ENCODE assay signal across 17 cellular contexts in genomic region chr9:137554349-137554748, GRCh38. TPM values are rescaled to one million over a fixed set of nuclear protein-coding genes. Genes with fewer than 3 reads are reported as not detected.
A peak's percentile ranks its signal among the peaks of the same experiment; 100 is the strongest.
DNase-seq lines count a peak whose midpoint lies in the region; ATAC-seq, FAIRE-seq and TF ChIP-seq lines count a peak whose summit lies in the region.
"Had no signal": no experiment of that assay in that cellular context is flagged by ENCODE, and none has a peak within 500 bp of the region (broad histone marks: within the 10 kb centered on the region; RNA-seq: fewer than 3 reads in every experiment).

No MANE protein-coding gene starts in this region.

- peaks cover 18% of the 10 kb centered on the region for H3K79me2 ChIP-seq in K562 (ENCODE audit: control insufficient read depth, insufficient read depth, low read length)
- H3K79me2 ChIP-seq in MM.1S (ENCODE audit: low read length) = peaks cover 12% of the 10 kb centered on the region

- H3K9me3 Mint-ChIP-seq in activated naive CD4-positive, alpha-beta T cell treated with anti-CD3 and anti-CD28 coated beads for 36 hours = no peaks in the 10 kb centered on the region
- H3K9me3 Mint-ChIP-seq in activated naive CD4-positive, alpha-beta T cell treated with anti-CD3 and anti-CD28 coated beads, Interleukin-2, amount 50 U/mL, for 72 hours = no peaks in the 10 kb centered on the region
- no peaks in the 10 kb centered on the region for H3K9me3 Mint-ChIP-seq in CD4-positive, alpha-beta T cell
- no peaks in the 10 kb centered on the region for H3K9me3 Mint-ChIP-seq in neural crest cell
- no peaks in the 10 kb centered on the region for H3K9me3 Mint-ChIP-seq in stimulated activated memory B cell treated with anti-CD40 and anti-IgM and Interleukin-4, amounts not matched to agents 10 μg/mL and 1 μg/mL and 100 μg/mL, for 72 hours

- POLR2A ChIA-PET in CD4-positive, alpha-beta T cell (lab: Charles Lee) = interaction anchor here (1.6 kb wide), 1 partner anchor 131 kb away, joined by 6 read pairs; the partner anchor contains the start of genes EXD3 and NOXA1
- POLR2A ChIA-PET in K562 (lab: Yijun Ruan, JAX) = interaction anchor here (1.0 kb wide), 1 partner anchor 12 kb away, joined by 4 read pairs; no protein-coding TSS in a partner anchor

- peaks cover 9% of the 10 kb centered on the region for H3K36me3 Mint-ChIP-seq in activated naive CD4-positive, alpha-beta T cell treated with anti-CD3 and anti-CD28 coated beads for 36 hours (ENCODE audit: low read depth)
- peaks cover under 1 to 7% of the 10 kb centered on the region in 2 donors for H3K36me3 Mint-ChIP-seq in activated naive CD4-positive, alpha-beta T cell treated with anti-CD3 and anti-CD28 coated beads, Interleukin-2, amount 50 U/mL, for 72 hours
- peaks cover 44% of the 10 kb centered on the region for H3K36me3 Mint-ChIP-seq in CD4-positive, alpha-beta T cell (ENCODE audit: low read depth)
- H3K36me3 Mint-ChIP-seq in neural crest cell (ENCODE audit: low read depth) = peaks cover 6% of the 10 kb centered on the region
- H3K36me3 Mint-ChIP-seq in stimulated activated memory B cell treated with anti-CD40 and anti-IgM and Interleukin-4, amounts not matched to agents 10 μg/mL and 1 μg/mL and 100 μg/mL, for 72 hours = peaks cover 30% of the 10 kb centered on the region

- H3K9ac ChIP-seq in K562 (ENCODE audit: insufficient read depth in 1 of 2, low read depth in 2 of 2, low read length in 2 of 2) (no peak overlapping the region), MM.1S (ENCODE audit: low read length) (no peak overlapping the region)
- H3K9ac ChIP-seq: GM23248 had no signal

- H3K27me3 ChIP-seq in CD4-positive, alpha-beta T cell (ENCODE audit: control insufficient read depth, insufficient read depth, low read length) = no peaks in the 10 kb centered on the region
- no peaks in the 10 kb centered on the region for H3K27me3 ChIP-seq in K562 (ENCODE audit: control insufficient read depth in 2 of 2, insufficient read depth in 2 of 2, low read length in 2 of 2)
- H3K27me3 ChIP-seq in MM.1S (replicated peaks; ENCODE audit: insufficient read depth, low read length) = no peaks in the 10 kb centered on the region
- H3K27me3 ChIP-seq: BE2C had no signal

- no peak overlapping the region for H3K4me2 ChIP-seq in K562 (ENCODE audit: insufficient read depth, low read length)
- no peak overlapping the region for H3K4me2 ChIP-seq in MM.1S (ENCODE audit: low read depth, low read length)

- WGBS in K562 (ENCODE audit: insufficient coverage, low coverage, missing lambda C conversion rate) = 70% methylated on average over 1 of the region's 1 CpG

- peak overlapping the region; percentile 36 for H3K27ac Mint-ChIP-seq in activated naive CD4-positive, alpha-beta T cell treated with anti-CD3 and anti-CD28 coated beads for 36 hours
- no peak overlapping the region for H3K27ac Mint-ChIP-seq in activated naive CD4-positive, alpha-beta T cell treated with anti-CD3 and anti-CD28 coated beads, Interleukin-2, amount 50 U/mL, for 72 hours
- H3K27ac Mint-ChIP-seq in CD4-positive, alpha-beta T cell = peak overlapping the region; percentile 42
- H3K27ac Mint-ChIP-seq in neural crest cell (ENCODE audit: unreplicated experiment) = no peak overlapping the region
- no peak overlapping the region for H3K27ac Mint-ChIP-seq in stimulated activated memory B cell treated with anti-CD40 and anti-IgM and Interleukin-4, amounts not matched to agents 10 μg/mL and 1 μg/mL and 100 μg/mL, for 72 hours

- H3K9me1 ChIP-seq in K562 (ENCODE audit: control insufficient read depth, insufficient read depth, low read length) = no peaks in the 10 kb centered on the region

- intact Hi-C loops in activated naive CD4-positive, alpha-beta T cell treated with anti-CD3 and anti-CD28 coated beads for 36 hours (cut with micrococcal nuclease) = no loop called here
- intact Hi-C loops in CD4-positive, alpha-beta T cell (cut with DNase I, micrococcal nuclease) = no loop called here
- intact Hi-C loops in K562 (cut with micrococcal nuclease) = loop anchor here (10.0 kb wide), 1 partner anchor 120 kb away; no protein-coding TSS in a partner anchor

- in situ Hi-C loops in K562 (cut with MboI) = no loop called here

- TF ChIP-seq RAD21 in K562 (CRISPR knock-in tag; conservative IDR thresholded peaks at IDR 0.05 in 1 of 2, IDR thresholded peaks at IDR 0.05 in 1 of 2) = no peak

- H3K27ac ChIP-seq in CD4-positive, alpha-beta T cell (ENCODE audit: low read depth, low read length) = no peak overlapping the region
- peak overlapping the region; percentile 19; the same call in 1 of the 3 replicates for H3K27ac ChIP-seq in K562 (ENCODE audit: extremely low read depth, low read depth, low read length)
- no peak overlapping the region for H3K27ac ChIP-seq in MM.1S (ENCODE audit: low read length)
- H3K27ac ChIP-seq: GM23248 had no signal

- no peaks in the 10 kb centered on the region for H3K9me3 ChIP-seq in CD4-positive, alpha-beta T cell (ENCODE audit: control insufficient read depth, low read length)
- H3K9me3 ChIP-seq in K562 (replicated peaks; ENCODE audit: control insufficient read depth, insufficient read depth, low read depth, low read length) = no peaks in the 10 kb centered on the region
- H3K9me3 ChIP-seq in MM.1S (replicated peaks; ENCODE audit: insufficient read depth, low read length) = no peaks in the 10 kb centered on the region
- H3K9me3 ChIP-seq: BE2C had no signal

- CTCF ChIA-PET in activated naive CD4-positive, alpha-beta T cell treated with anti-CD3 and anti-CD28 coated beads for 36 hours (lab: Charles Lee) = no interaction called here
- CTCF ChIA-PET in CD4-positive, alpha-beta T cell (lab: Charles Lee) = no interaction called here
- CTCF ChIA-PET in K562 (lab: Yijun Ruan, JAX; ENCODE audit: low intra/inter-chr PET ratio) = interaction anchor here (1.0 kb wide), 1 partner anchor 28 kb away, joined by 3 read pairs; no protein-coding TSS in a partner anchor

- no peak for FAIRE-seq in K562 (lab: Jason Lieb, UNC)
- FAIRE-seq: A204.1, GM12878, GM18507 had no signal

- BruUV-seq in K562 (replicated peaks; lab: Mats Ljungman, UMichigan) = no TSS peak

- H3K27me3 Mint-ChIP-seq in activated naive CD4-positive, alpha-beta T cell treated with anti-CD3 and anti-CD28 coated beads for 36 hours (ENCODE audit: low read depth) = no peaks in the 10 kb centered on the region
- no peaks in the 10 kb centered on the region for H3K27me3 Mint-ChIP-seq in CD4-positive, alpha-beta T cell
- H3K27me3 Mint-ChIP-seq in neural crest cell (ENCODE audit: low read depth) = peaks cover 4% of the 10 kb centered on the region
- H3K27me3 Mint-ChIP-seq in stimulated activated memory B cell treated with anti-CD40 and anti-IgM and Interleukin-4, amounts not matched to agents 10 μg/mL and 1 μg/mL and 100 μg/mL, for 72 hours = no peaks in the 10 kb centered on the region

- TF ChIP-seq EP300 in K562 (IDR thresholded peaks at IDR 0.05; ENCODE audit: low read length) = no peak

- H2AFZ ChIP-seq in K562 (ENCODE audit: low read depth, low read length) (no peak overlapping the region), MM.1S (ENCODE audit: low read length) (no peak overlapping the region)
- H2AFZ ChIP-seq: GM23248 had no signal

- H3K4me3 Mint-ChIP-seq in activated naive CD4-positive, alpha-beta T cell treated with anti-CD3 and anti-CD28 coated beads for 36 hours = no peak overlapping the region
- peak overlapping the region; percentile 64 for H3K4me3 Mint-ChIP-seq in CD4-positive, alpha-beta T cell
- H3K4me3 Mint-ChIP-seq in neural crest cell = peak overlapping the region; percentile 71
- H3K4me3 Mint-ChIP-seq in stimulated activated memory B cell treated with anti-CD40 and anti-IgM and Interleukin-4, amounts not matched to agents 10 μg/mL and 1 μg/mL and 100 μg/mL, for 72 hours = no peak overlapping the region
- H3K4me3 Mint-ChIP-seq: CD14-positive monocyte had no signal

- H3K36me3 ChIP-seq in K562 (ENCODE audit: control insufficient read depth, insufficient read depth, low read length) (peaks cover 62% of the 10 kb centered on the region), MM.1S (replicated peaks; ENCODE audit: insufficient read depth, low read length) (no peaks in the 10 kb centered on the region)

- no peak for ATAC-seq in activated naive CD4-positive, alpha-beta T cell treated with anti-CD3 and anti-CD28 coated beads, Interleukin-2, amount 50 U/mL, for 72 hours
- ATAC-seq in CD4-positive, alpha-beta T cell (ENCODE audit: poor library complexity) = no peak
- ATAC-seq in K562 = no peak
- no peak for ATAC-seq in stimulated activated memory B cell treated with anti-CD40 and anti-IgM and Interleukin-4, amounts not matched to agents 10 μg/mL and 1 μg/mL and 100 μg/mL, for 72 hours
- ATAC-seq: GM12878 had no signal

- no peaks in the 10 kb centered on the region for H3K9me2 ChIP-seq in MM.1S (replicated peaks; ENCODE audit: insufficient read depth, low read length)

- H3K4me1 ChIP-seq in K562 (replicated peaks in 1 of 2; ENCODE audit: control insufficient read depth in 2 of 2, insufficient read depth in 2 of 2, low read length in 2 of 2) = peaks cover 2 to 29% of the 10 kb centered on the region in 2 experiments; a peak in 4 of 5 replicates
- no peaks in the 10 kb centered on the region for H3K4me1 ChIP-seq in MM.1S (ENCODE audit: low read length)

- H4K20me1 ChIP-seq in K562 (replicated peaks; ENCODE audit: control insufficient read depth, insufficient read depth, low read length) (peaks cover 5% of the 10 kb centered on the region; the same call in 1 of the 2 replicates), MM.1S (ENCODE audit: insufficient read depth, low read length) (no peaks in the 10 kb centered on the region)

- DNase-seq in activated naive CD4-positive, alpha-beta T cell treated with anti-CD3 and anti-CD28 coated beads for 36 hours = no peak
- no peak for DNase-seq in activated naive CD4-positive, alpha-beta T cell treated with anti-CD3 and anti-CD28 coated beads, Interleukin-2, amount 50 U/mL, for 72 hours (ENCODE audit: low spot score in 2 of 2)
- no peak for DNase-seq in CD4-positive, alpha-beta T cell
- DNase-seq in K562 (ENCODE audit: extremely low read depth in 1 of 4, low spot score in 3 of 4) (no peak), neural crest cell (ENCODE audit: low read depth, low spot score) (no peak), hepatic stellate cell (ENCODE audit: low spot score) (no peak), MM.1S (no peak)
- DNase-seq: BE2C, DMS79, GM23248, H7 had no signal

- H3K4me3 ChIP-seq in K562 = no peak overlapping the region
- no peak overlapping the region for H3K4me3 ChIP-seq in MM.1S (ENCODE audit: low read length)
- H3K4me3 ChIP-seq: GM12878, GM23248 had no signal

- peaks cover 20% of the 10 kb centered on the region for H3K4me1 Mint-ChIP-seq in activated naive CD4-positive, alpha-beta T cell treated with anti-CD3 and anti-CD28 coated beads for 36 hours (ENCODE audit: low read depth)
- H3K4me1 Mint-ChIP-seq in CD4-positive, alpha-beta T cell (ENCODE audit: low read depth) = peaks cover 16% of the 10 kb centered on the region
- peaks cover 14% of the 10 kb centered on the region for H3K4me1 Mint-ChIP-seq in neural crest cell
- H3K4me1 Mint-ChIP-seq in stimulated activated memory B cell treated with anti-CD40 and anti-IgM and Interleukin-4, amounts not matched to agents 10 μg/mL and 1 μg/mL and 100 μg/mL, for 72 hours = peaks cover 20% of the 10 kb centered on the region

- H3F3A ChIP-seq in MM.1S (ENCODE audit: insufficient read depth, low read length) = peaks cover 25% of the 10 kb centered on the region

- no peak for TF ChIP-seq POLR2A in K562 (conservative IDR thresholded peaks at IDR 0.05)

- no peak for TF ChIP-seq CTCF in CD4-positive, alpha-beta T cell (IDR thresholded peaks at IDR 0.05)
- TF ChIP-seq CTCF in K562 (IDR thresholded peaks at IDR 0.05 in 2 of 3, conservative IDR thresholded peaks at IDR 0.05 in 1 of 3; ENCODE audit: insufficient read depth in 2 of 3, low read depth in 1 of 3, low read length in 3 of 3) = no peak
- no peak for TF ChIP-seq CTCF in neural crest cell (conservative IDR thresholded peaks at IDR 0.05)
- no peak for TF ChIP-seq CTCF in MM.1S (IDR thresholded peaks at IDR 0.05; ENCODE audit: low read length)

RNA-seq across cellular contexts. Expression of gene MRPL41, which starts 2.7 kb away (rescaled TPM):
- total RNA-seq in activated naive CD4-positive, alpha-beta T cell treated with anti-CD3 and anti-CD28 coated beads for 36 hours = 10 to 100 TPM; 39.3 to 41.0 TPM
- total RNA-seq in activated naive CD4-positive, alpha-beta T cell treated with anti-CD3 and anti-CD28 coated beads, Interleukin-2, amount 50 U/mL, for 72 hours = 10 to 100 TPM; 21.2 to 31.6 TPM
- 10 to 100 TPM; 49.3 to 52.5 TPM for total RNA-seq in CD4-positive, alpha-beta T cell
- 2.1 and 9.1 TPM in 2 replicates for total RNA-seq in K562 (2011; cell fraction: chromatin; rRNA removed; ENCODE audit: low replicate concordance)
- 19.8 and 28.3 TPM in 2 replicates for total RNA-seq in K562 (2011; cell fraction: nucleolus; rRNA removed)
- 9.6 and 10.5 TPM in 2 replicates for total RNA-seq in K562 (2011; cell fraction: nucleoplasm; rRNA removed)
- total RNA-seq in K562 (2014; rRNA removed) = 239 and 259 TPM in 2 replicates
- 9.2 and 11.6 TPM in 2 replicates for total RNA-seq in K562 (2014; rRNA removed; fragmentation: Illumina TruSeq; extraction: Trizol)
- total RNA-seq in K562 (2015; rRNA removed; fragmentation: Illumina TruSeq; extraction: Trizol) = 54.9 and 58.3 TPM in 2 replicates
- 146 and 158 TPM in 2 replicates for total RNA-seq in K562 (2021)
- polyA plus RNA-seq in K562 (2011; rRNA removed) = 21.6 and 23.7 TPM in 2 replicates
- polyA plus RNA-seq in K562 (2011; cell fraction: cytosol; rRNA removed) = 35.6 and 169 TPM in 2 replicates
- 18.9 and 28.4 TPM in 2 replicates for polyA plus RNA-seq in K562 (2011; cell fraction: nucleus; rRNA removed)
- 75.7 and 99.4 TPM in 2 replicates for polyA plus RNA-seq in K562 (2012)
- polyA plus RNA-seq in K562 (2014; fragmentation: Illumina TruSeq; extraction: Trizol) = 10.4 and 32.9 TPM in 2 replicates
- polyA plus RNA-seq in K562 (2014; fragmentation: Nextera tagmentation; extraction: Ambion mirVana) = 1 to 10 TPM; 2.6 to 4.1 TPM
- polyA plus RNA-seq in K562 (2014; rRNA removed) = 184 and 216 TPM in 2 replicates
- 1.7 and 3.9 TPM in 2 replicates for polyA minus RNA-seq in K562 (2011; rRNA and poly(A)+ RNA removed)
- 21.6 and 22.5 TPM in 2 replicates for polyA minus RNA-seq in K562 (2011; cell fraction: cytosol; rRNA and poly(A)+ RNA removed)
- 4.7 and 8.7 TPM in 2 replicates for polyA minus RNA-seq in K562 (2011; cell fraction: nucleus; rRNA and poly(A)+ RNA removed)
- total RNA-seq in neural crest cell = 40.9 and 42.0 TPM in 2 replicates

RNA-seq across cellular contexts. Expression of gene PNPLA7, which starts 4.1 kb away (rescaled TPM):
- 1 to 10 TPM; 2.8 to 3.1 TPM for total RNA-seq in activated naive CD4-positive, alpha-beta T cell treated with anti-CD3 and anti-CD28 coated beads for 36 hours
- 1 to 10 TPM; 3.7 to 4.4 TPM for total RNA-seq in activated naive CD4-positive, alpha-beta T cell treated with anti-CD3 and anti-CD28 coated beads, Interleukin-2, amount 50 U/mL, for 72 hours
- total RNA-seq in CD4-positive, alpha-beta T cell = 1 to 10 TPM; 7.8 to 8.4 TPM
- total RNA-seq in K562 (2011; cell fraction: chromatin; rRNA removed; ENCODE audit: low replicate concordance) = 2.8 and 5.5 TPM in 2 replicates
- 2.0 and 3.0 TPM in 2 replicates for total RNA-seq in K562 (2011; cell fraction: nucleolus; rRNA removed)
- 2.3 and 3.4 TPM in 2 replicates for total RNA-seq in K562 (2011; cell fraction: nucleoplasm; rRNA removed)
- 0.14 and 0.45 TPM in 2 replicates for total RNA-seq in K562 (2014; rRNA removed)
- total RNA-seq in K562 (2014; rRNA removed; fragmentation: Illumina TruSeq; extraction: Trizol) = 0.04 TPM in 1 of 2 replicates, not detected in the other
- 0.19 and 0.22 TPM in 2 replicates for total RNA-seq in K562 (2015; rRNA removed; fragmentation: Illumina TruSeq; extraction: Trizol)
- total RNA-seq in K562 (2021) = 0.58 and 0.75 TPM in 2 replicates
- polyA plus RNA-seq in K562 (2011; rRNA removed) = 0.17 and 0.66 TPM in 2 replicates
- 0.16 and 0.19 TPM in 2 replicates for polyA plus RNA-seq in K562 (2011; cell fraction: cytosol; rRNA removed)
- polyA plus RNA-seq in K562 (2011; cell fraction: nucleus; rRNA removed) = 4.1 and 5.1 TPM in 2 replicates
- 0.95 and 2.4 TPM in 2 replicates for polyA plus RNA-seq in K562 (2012)
- polyA plus RNA-seq in K562 (2014; fragmentation: Illumina TruSeq; extraction: Trizol) = 0.31 and 0.44 TPM in 2 replicates
- polyA plus RNA-seq in K562 (2014; fragmentation: Nextera tagmentation; extraction: Ambion mirVana) = under 1 TPM in 1 of 2 experiments, not detected in 1; 0.01 TPM
- 0.78 and 0.85 TPM in 2 replicates for polyA plus RNA-seq in K562 (2014; rRNA removed)
- polyA minus RNA-seq in K562 (2011; rRNA and poly(A)+ RNA removed) = 0.07 and 0.12 TPM in 2 replicates
- polyA minus RNA-seq in K562 (2011; cell fraction: cytosol; rRNA and poly(A)+ RNA removed) = 0.19 and 0.46 TPM in 2 replicates
- 0.54 and 1.00 TPM in 2 replicates for polyA minus RNA-seq in K562 (2011; cell fraction: nucleus; rRNA and poly(A)+ RNA removed)
- 1.8 and 2.2 TPM in 2 replicates for total RNA-seq in neural crest cell
- total RNA-seq: G401 had no signal

RNA-seq across cellular contexts. Expression of gene DPH7, which starts 24.4 kb away (rescaled TPM):
- 10 to 100 TPM; 32.4 to 36.6 TPM for total RNA-seq in activated naive CD4-positive, alpha-beta T cell treated with anti-CD3 and anti-CD28 coated beads for 36 hours
- 10 to 100 TPM; 30.1 to 64.7 TPM for total RNA-seq in activated naive CD4-positive, alpha-beta T cell treated with anti-CD3 and anti-CD28 coated beads, Interleukin-2, amount 50 U/mL, for 72 hours
- total RNA-seq in CD4-positive, alpha-beta T cell = 10 to 100 TPM; 36.4 to 36.8 TPM
- total RNA-seq in K562 (2011; cell fraction: chromatin; rRNA removed; ENCODE audit: low replicate concordance) = 207 and 328 TPM in 2 replicates
- total RNA-seq in K562 (2011; cell fraction: nucleolus; rRNA removed) = 176 and 183 TPM in 2 replicates
- total RNA-seq in K562 (2011; cell fraction: nucleoplasm; rRNA removed) = 193 and 208 TPM in 2 replicates
- total RNA-seq in K562 (2014; rRNA removed) (49.7 and 54.8 TPM in 2 replicates), K562 (2014; rRNA removed; fragmentation: Illumina TruSeq; extraction: Trizol) (25.5 and 31.8 TPM in 2 replicates), K562 (2015; rRNA removed; fragmentation: Illumina TruSeq; extraction: Trizol) (30.8 and 31.4 TPM in 2 replicates), K562 (2021) (53.0 and 54.0 TPM in 2 replicates), neural crest cell (59.0 and 63.0 TPM in 2 replicates)
- polyA plus RNA-seq in K562 (2011; rRNA removed) (56.1 and 64.2 TPM in 2 replicates), K562 (2014; fragmentation: Illumina TruSeq; extraction: Trizol) (37.1 and 41.3 TPM in 2 replicates), K562 (2014; fragmentation: Nextera tagmentation; extraction: Ambion mirVana) (10 to 100 TPM; 13.9 to 21.4 TPM), K562 (2014; rRNA removed) (65.5 and 68.6 TPM in 2 replicates)
- 42.3 and 50.6 TPM in 2 replicates for polyA plus RNA-seq in K562 (2011; cell fraction: cytosol; rRNA removed)
- polyA plus RNA-seq in K562 (2011; cell fraction: nucleus; rRNA removed) = 337 and 348 TPM in 2 replicates
- 32.2 and 49.3 TPM in 2 replicates for polyA plus RNA-seq in K562 (2012)
- polyA minus RNA-seq in K562 (2011; rRNA and poly(A)+ RNA removed) = 24.1 and 28.0 TPM in 2 replicates
- polyA minus RNA-seq in K562 (2011; cell fraction: cytosol; rRNA and poly(A)+ RNA removed) = 10.1 and 16.2 TPM in 2 replicates
- 42.9 and 65.3 TPM in 2 replicates for polyA minus RNA-seq in K562 (2011; cell fraction: nucleus; rRNA and poly(A)+ RNA removed)

RNA-seq across cellular contexts. Expression of gene ZMYND19, which starts 36.0 kb away (rescaled TPM):
- 10 to 100 TPM; 50.9 to 52.5 TPM for total RNA-seq in activated naive CD4-positive, alpha-beta T cell treated with anti-CD3 and anti-CD28 coated beads for 36 hours
- total RNA-seq in activated naive CD4-positive, alpha-beta T cell treated with anti-CD3 and anti-CD28 coated beads, Interleukin-2, amount 50 U/mL, for 72 hours = 10 to 100 TPM; 32.9 to 63.5 TPM
- 10 to 100 TPM in 1 of 2 experiments, 1 to 10 TPM in 1; 8.6 to 11.3 TPM for total RNA-seq in CD4-positive, alpha-beta T cell
- 64.8 and 136 TPM in 2 replicates for total RNA-seq in K562 (2011; cell fraction: chromatin; rRNA removed; ENCODE audit: low replicate concordance)
- total RNA-seq in K562 (2011; cell fraction: nucleolus; rRNA removed) = 82.2 and 86.9 TPM in 2 replicates
- 72.2 and 86.4 TPM in 2 replicates for total RNA-seq in K562 (2011; cell fraction: nucleoplasm; rRNA removed)
- total RNA-seq in K562 (2014; rRNA removed) (71.7 and 91.1 TPM in 2 replicates), K562 (2014; rRNA removed; fragmentation: Illumina TruSeq; extraction: Trizol) (25.8 and 29.0 TPM in 2 replicates), K562 (2015; rRNA removed; fragmentation: Illumina TruSeq; extraction: Trizol) (53.8 and 54.1 TPM in 2 replicates), K562 (2021) (80.9 and 86.7 TPM in 2 replicates), neural crest cell (71.9 and 72.6 TPM in 2 replicates)
- polyA plus RNA-seq in K562 (2011; rRNA removed) (38.8 and 44.0 TPM in 2 replicates), K562 (2014; fragmentation: Illumina TruSeq; extraction: Trizol) (33.6 and 44.3 TPM in 2 replicates), K562 (2014; fragmentation: Nextera tagmentation; extraction: Ambion mirVana) (1 to 10 TPM; 1.0 to 2.4 TPM), K562 (2014; rRNA removed) (71.0 and 71.7 TPM in 2 replicates)
- polyA plus RNA-seq in K562 (2011; cell fraction: cytosol; rRNA removed) = 44.8 and 62.0 TPM in 2 replicates
- polyA plus RNA-seq in K562 (2011; cell fraction: nucleus; rRNA removed) = 169 and 210 TPM in 2 replicates
- polyA plus RNA-seq in K562 (2012) = 34.1 and 42.5 TPM in 2 replicates
- polyA minus RNA-seq in K562 (2011; rRNA and poly(A)+ RNA removed) = 13.9 and 22.3 TPM in 2 replicates
- polyA minus RNA-seq in K562 (2011; cell fraction: cytosol; rRNA and poly(A)+ RNA removed) = 23.8 and 30.1 TPM in 2 replicates
- 27.6 and 35.2 TPM in 2 replicates for polyA minus RNA-seq in K562 (2011; cell fraction: nucleus; rRNA and poly(A)+ RNA removed)

RNA-seq across cellular contexts. Expression of gene ARRDC1, which starts 51.1 kb away (rescaled TPM):
- 10 to 100 TPM; 19.1 to 21.4 TPM for total RNA-seq in activated naive CD4-positive, alpha-beta T cell treated with anti-CD3 and anti-CD28 coated beads for 36 hours
- 10 to 100 TPM; 34.4 to 40.9 TPM for total RNA-seq in activated naive CD4-positive, alpha-beta T cell treated with anti-CD3 and anti-CD28 coated beads, Interleukin-2, amount 50 U/mL, for 72 hours
- 10 to 100 TPM; 45.5 to 50.7 TPM for total RNA-seq in CD4-positive, alpha-beta T cell
- 63.1 and 259 TPM in 2 replicates for total RNA-seq in K562 (2011; cell fraction: chromatin; rRNA removed; ENCODE audit: low replicate concordance)
- total RNA-seq in K562 (2011; cell fraction: nucleolus; rRNA removed) = 190 and 191 TPM in 2 replicates
- 87.1 and 99.6 TPM in 2 replicates for total RNA-seq in K562 (2011; cell fraction: nucleoplasm; rRNA removed)
- total RNA-seq in K562 (2014; rRNA removed) = 33.7 and 37.2 TPM in 2 replicates
- total RNA-seq in K562 (2014; rRNA removed; fragmentation: Illumina TruSeq; extraction: Trizol) = 4.1 and 5.8 TPM in 2 replicates
- total RNA-seq in K562 (2015; rRNA removed; fragmentation: Illumina TruSeq; extraction: Trizol) = 10.4 and 14.9 TPM in 2 replicates
- total RNA-seq in K562 (2021) = 32.2 and 32.5 TPM in 2 replicates
- 24.5 and 34.0 TPM in 2 replicates for polyA plus RNA-seq in K562 (2011; rRNA removed)
- 36.0 and 79.6 TPM in 2 replicates for polyA plus RNA-seq in K562 (2011; cell fraction: cytosol; rRNA removed)
- polyA plus RNA-seq in K562 (2011; cell fraction: nucleus; rRNA removed) = 220 and 374 TPM in 2 replicates
- polyA plus RNA-seq in K562 (2012) = 26.1 and 37.6 TPM in 2 replicates
- polyA plus RNA-seq in K562 (2014; fragmentation: Illumina TruSeq; extraction: Trizol) = 18.6 and 24.3 TPM in 2 replicates
- under 1 TPM; 0.21 to 0.63 TPM for polyA plus RNA-seq in K562 (2014; fragmentation: Nextera tagmentation; extraction: Ambion mirVana)
- polyA plus RNA-seq in K562 (2014; rRNA removed) = 45.3 and 47.0 TPM in 2 replicates
- polyA minus RNA-seq in K562 (2011; rRNA and poly(A)+ RNA removed) = 9.5 and 12.2 TPM in 2 replicates
- polyA minus RNA-seq in K562 (2011; cell fraction: cytosol; rRNA and poly(A)+ RNA removed) = 14.6 and 18.9 TPM in 2 replicates
- 40.5 and 60.7 TPM in 2 replicates for polyA minus RNA-seq in K562 (2011; cell fraction: nucleus; rRNA and poly(A)+ RNA removed)
- 18.1 and 20.1 TPM in 2 replicates for total RNA-seq in neural crest cell

Comparison
In these comparisons a context has a peak if more than half of its experiments do, and no peak if none do; other contexts are left out.
1. H3K27ac Mint-ChIP-seq: peak in activated naive CD4-positive, alpha-beta T cell treated with anti-CD3 and anti-CD28 coated beads for 36 hours (single experiment) and CD4-positive, alpha-beta T cell (single experiment); none in activated naive CD4-positive, alpha-beta T cell treated with anti-CD3 and anti-CD28 coated beads, Interleukin-2, amount 50 U/mL, for 72 hours (0 of 2), neural crest cell (single experiment) and stimulated activated memory B cell treated with anti-CD40 and anti-IgM and Interleukin-4, amounts not matched to agents 10 μg/mL and 1 μg/mL and 100 μg/mL, for 72 hours (single experiment).
2. H3K4me3 Mint-ChIP-seq: peak in CD4-positive, alpha-beta T cell (single experiment) and neural crest cell (single experiment); none in activated naive CD4-positive, alpha-beta T cell treated with anti-CD3 and anti-CD28 coated beads for 36 hours (single experiment) and stimulated activated memory B cell treated with anti-CD40 and anti-IgM and Interleukin-4, amounts not matched to agents 10 μg/mL and 1 μg/mL and 100 μg/mL, for 72 hours (single experiment).